Comparison of ENCODE assay signal across 22 cellular contexts in genomic region chr10:125775491-125776106, GRCh38. TPM values are rescaled to one million over a fixed set of nuclear protein-coding genes. Genes with fewer than 3 reads are reported as not detected.
DNase-seq lines count a peak whose midpoint lies in the region; ATAC-seq lines count a peak whose summit lies in the region.
"Had no signal": no experiment of that assay in that cellular context is flagged by ENCODE, and none has a peak within 500 bp of the region (broad histone marks: within the 10 kb centered on the region; RNA-seq: fewer than 3 reads in every experiment).

TSS of gene MMP21 (minus strand) at chr10:125775821. CDS start at chr10:125775821, 0 bp downstream.

- peaks cover 14% of the 10 kb centered on the region for H3K27me3 Mint-ChIP-seq in T-helper 17 cell

- in situ Hi-C loops in KBM-7 (cut with MboI; ENCODE audit: low pct_unique_long_range_greater_than_20kb, low sequenced_read_pairs) = no loop called here

- no peaks in the 10 kb centered on the region for H3K9me3 ChIP-seq in T-helper 17 cell (ENCODE audit: control insufficient read depth, low read length, poor library complexity, severe bottlenecking)
- H3K9me3 ChIP-seq: SJCRH30 had no signal

- DNase-seq in DMS53 (lab: John Stamatoyannopoulos, UW) = peak; percentile 11
- no peak for DNase-seq in DMS53 treated with DMSO at 0.1 percent for 48 hours (lab: John Stamatoyannopoulos, UW; ENCODE audit: unreplicated experiment)
- DNase-seq in T-helper 17 cell = no peak
- peak; percentile 53 for DNase-seq in islet precursor cell
- DNase-seq in posterior vena cava (ENCODE audit: low spot score) = peak; percentile 73
- DNase-seq in Right ventricle myocardium superior = no peak
- DNase-seq in iPS-NIHi11 (ENCODE audit: low spot score) = no peak
- DNase-seq in KBM-7 = no peak
- DNase-seq: ACHN; CD4-positive, alpha-beta T cell; COR-L47; GDM1; NCI-H1105; NCI-H146; NCI-H2029; NCI-H345; NCI-H524; NCI-H774; NK-92 treated with Interleukin-12 subunit alpha and Interleukin-12 subunit beta, amount 100 ng/mL, for 24 hours; SJCRH30 had no signal

- peak within 1 kb of the TSS; percentile 14 for H3K27ac Mint-ChIP-seq in T-helper 17 cell
- H3K27ac Mint-ChIP-seq: CD4-positive, alpha-beta T cell had no signal

- H3K36me3 Mint-ChIP-seq in T-helper 17 cell (ENCODE audit: low read depth) = no peaks in the 10 kb centered on the region

- intact Hi-C loops in posterior vena cava (cut with DNase I) = no loop called here
- intact Hi-C loops in Right ventricle myocardium superior (cut with DNase I) = no loop called here

- ATAC-seq in T-helper 17 cell (no peak), Right ventricle myocardium superior (ENCODE audit: poor library complexity) (no peak)

- H3K4me3 Mint-ChIP-seq in T-helper 17 cell = no peak within 1 kb of the TSS
- H3K4me3 Mint-ChIP-seq: CD4-positive, alpha-beta T cell had no signal

- no peaks in the 10 kb centered on the region for H3K4me1 Mint-ChIP-seq in T-helper 17 cell

RNA-seq across cellular contexts. Expression of gene MMP21, which starts in this region (rescaled TPM):
- total RNA-seq in T-helper 17 cell = under 1 TPM; 0.29 to 0.42 TPM
- under 1 TPM; 0.28 to 0.38 TPM for total RNA-seq in posterior vena cava
- not detected for total RNA-seq in Right ventricle myocardium superior
- total RNA-seq: Daoy, H4, SJCRH30 had no signal

Comparison
In these comparisons a context has a peak if more than half of its experiments do, and no peak if none do; other contexts are left out.
1. DNase-seq: peak in DMS53 (single experiment) and islet precursor cell (single experiment); none in DMS53 treated with DMSO at 0.1 percent for 48 hours (single experiment), T-helper 17 cell (0 of 3), Right ventricle myocardium superior (single experiment), iPS-NIHi11 (single experiment) and KBM-7 (single experiment).
2. Peak in DNase-seq in posterior vena cava; RNA of the gene not detected or under 1 TPM.